Comparison of ENCODE assay signal across 1 cellular context in the genomic region with DNA sequence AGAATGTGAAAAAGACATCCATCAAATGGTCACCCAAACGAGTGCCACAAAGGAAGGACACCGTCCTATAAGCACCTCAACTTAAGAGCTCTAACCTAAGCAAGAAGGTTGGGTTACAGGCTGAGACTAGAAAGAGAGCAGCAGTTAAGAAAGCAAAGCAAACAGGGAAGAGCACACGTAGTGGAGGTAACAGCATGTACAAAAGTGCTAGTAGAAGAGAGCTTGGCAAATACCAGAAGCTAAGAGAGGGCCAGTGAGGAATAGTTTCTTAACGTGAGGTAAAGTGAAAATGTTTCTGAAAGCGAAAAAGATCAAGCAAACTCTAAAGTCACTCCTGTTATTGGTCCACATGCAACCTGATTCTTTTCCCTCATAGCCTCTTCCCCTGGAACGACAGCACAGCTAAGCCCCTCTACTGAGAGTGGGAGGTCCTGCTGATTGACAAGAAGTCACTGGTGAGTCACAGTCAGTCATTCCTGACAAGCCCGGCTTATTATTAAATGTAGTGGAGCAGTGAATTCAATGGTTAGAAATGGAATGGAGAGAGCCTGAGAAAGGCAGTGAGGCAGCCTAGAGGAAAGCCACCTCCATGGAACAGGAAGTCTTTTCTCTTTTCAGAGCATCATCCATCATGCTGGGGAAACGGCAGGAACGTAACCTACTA.
TF ChIP-seq lines count a peak whose summit lies in the region.

No MANE protein-coding gene starts in this region.

TF ChIP-seq in IMR-90, 13 proteins besides CTCF, POLR2A, EP300 and RAD21:
- TF ChIP-seq CHD1 (IDR thresholded peaks at IDR 0.05; ENCODE audit: low read depth, low read length): no peak
- TF ChIP-seq BHLHE40 (IDR thresholded peaks at IDR 0.05; ENCODE audit: low read depth, low read length): no peak
- no peak for TF ChIP-seq SMC3 (IDR thresholded peaks at IDR 0.05; ENCODE audit: low read depth, low read length)
- TF ChIP-seq MAFK (IDR thresholded peaks at IDR 0.05; ENCODE audit: low read depth, low read length): no peak
- no peak for TF ChIP-seq RCOR1 (IDR thresholded peaks at IDR 0.05; ENCODE audit: insufficient replicate concordance, low read length)
- TF ChIP-seq FOS (IDR thresholded peaks at IDR 0.05; ENCODE audit: low read depth, low read length): no peak
- no peak for TF ChIP-seq CEBPB (IDR thresholded peaks at IDR 0.05; ENCODE audit: low read depth, low read length)
TF ChIP-seq in IMR-90: peak in this region for 0.
